Comparison of ENCODE assay signal across 8 cellular contexts in genomic region chr13:77328819-77329132, GRCh38. TPM values are rescaled to one million over a fixed set of nuclear protein-coding genes. Genes with fewer than 3 reads are reported as not detected.
DNase-seq lines count a peak whose midpoint lies in the region; ATAC-seq and TF ChIP-seq lines count a peak whose summit lies in the region.

No MANE protein-coding gene starts in this region.

- peaks cover 45% of the 10 kb centered on the region for H3K4me1 Mint-ChIP-seq in CD14-positive monocyte
- peaks cover 40% of the 10 kb centered on the region for H3K4me1 Mint-ChIP-seq in osteocyte (ENCODE audit: unreplicated experiment)

- no peaks in the 10 kb centered on the region for H3K9me3 ChIP-seq in HUES48 (ENCODE audit: control insufficient read depth, insufficient read depth, low read length)

- H3K4me3 ChIP-seq in HUES48 (ENCODE audit: low read depth, low read length) = peak overlapping the region; percentile 93
- H3K4me3 ChIP-seq in coronary artery = peak overlapping the region; percentile 81

- H3K27ac ChIP-seq in HUES48 (ENCODE audit: low read depth, low read length) (no peak overlapping the region), coronary artery (peak overlapping the region; percentile 73 to 91)

- no peaks in the 10 kb centered on the region for H3K36me3 Mint-ChIP-seq in CD14-positive monocyte
- no peaks in the 10 kb centered on the region for H3K36me3 Mint-ChIP-seq in osteocyte (ENCODE audit: unreplicated experiment)

- H3K27ac Mint-ChIP-seq in CD14-positive monocyte (peak overlapping the region; percentile 91 to 96 (median 94)), osteocyte (ENCODE audit: unreplicated experiment) (peak overlapping the region; percentile 84)

- no peak for DNase-seq in CD14-positive monocyte (ENCODE audit: low spot score)
- DNase-seq in coronary artery (ENCODE audit: low spot score) = no peak
- no peak for DNase-seq in osteocyte (ENCODE audit: extremely low spot score, unreplicated experiment)
- no peak for DNase-seq in stimulated activated CD4-positive, alpha-beta T cell treated with anti-CD3 and anti-CD28 coated beads, Interleukin-2, amount 100 ng/mL, for 48 hours
- no peak for DNase-seq in NCI-H2107 (lab: John Stamatoyannopoulos, UW)
- no peak for DNase-seq in occipital lobe (lab: John Stamatoyannopoulos, UW)

- no peaks in the 10 kb centered on the region for H3K36me3 ChIP-seq in HUES48 (ENCODE audit: control insufficient read depth, insufficient read depth, low read length)

- H3K27me3 ChIP-seq in HUES48 (ENCODE audit: control insufficient read depth, insufficient read depth, low read length) = peaks cover 16% of the 10 kb centered on the region

- TF ChIP-seq CTCF in CD14-positive monocyte (IDR thresholded peaks at IDR 0.05) (no peak), coronary artery (IDR thresholded peaks at IDR 0.05) (no peak), osteocyte (IDR thresholded peaks at IDR 0.05) (no peak)

- no peaks in the 10 kb centered on the region for H3K27me3 Mint-ChIP-seq in CD14-positive monocyte (ENCODE audit: low read depth in 3 of 3)
- H3K27me3 Mint-ChIP-seq in osteocyte (ENCODE audit: unreplicated experiment) = peaks cover 1% of the 10 kb centered on the region

- H3K9me3 Mint-ChIP-seq in CD14-positive monocyte = no peaks in the 10 kb centered on the region
- no peaks in the 10 kb centered on the region for H3K9me3 Mint-ChIP-seq in osteocyte (ENCODE audit: unreplicated experiment)

- H3K4me3 Mint-ChIP-seq in CD14-positive monocyte (peak overlapping the region; percentile 97 to 98), osteocyte (ENCODE audit: unreplicated experiment) (peak overlapping the region; percentile 97)

- H3K4me1 ChIP-seq in HUES48 (ENCODE audit: control insufficient read depth, insufficient read depth, low read length) = peaks cover 25% of the 10 kb centered on the region

- intact Hi-C loops in CD14-positive monocyte (cut with micrococcal nuclease) = loop anchor here (10.0 kb wide), 2 partner anchors 146 to 444 kb away; partner anchors contain the start of gene KCTD12 (in 1 of the 2)

- ATAC-seq in GM21390 (IDR thresholded peaks at IDR 0.05; ENCODE audit: unreplicated experiment) = peak; percentile 16

- H3K9ac ChIP-seq in HUES48 (ENCODE audit: low read depth, low read length) = no peak overlapping the region

RNA-seq across cellular contexts. Expression of gene MYCBP2, which starts 1.9 kb away (rescaled TPM):
- polyA plus RNA-seq in CD14-positive monocyte = 10 to 100 TPM in 1 of 2 donors, 1 to 10 TPM in 1; 7.6 to 14.4 TPM
- total RNA-seq in osteocyte (84.7 and 90.8 TPM in 2 replicates), occipital lobe (284 TPM)
